8 cellular contexts compared by ENCODE assay signal in genomic region chrX:97685753-97686152, GRCh38.
DNase-seq lines count a peak whose midpoint lies in the region; ATAC-seq, FAIRE-seq and TF ChIP-seq lines count a peak whose summit lies in the region.

No MANE protein-coding gene starts in this region.

- no peaks in the 10 kb centered on the region for H3K79me2 ChIP-seq in osteoblast (ENCODE audit: insufficient read depth, low read length)

- intact Hi-C loops in cardiac septum (cut with DNase I) = no loop called here

- H3K27ac ChIP-seq in right atrium auricular region = no peak overlapping the region
- H3K27ac ChIP-seq in osteoblast (ENCODE audit: low read depth, low read length) = no peak overlapping the region

- H3K4me2 ChIP-seq in osteoblast (ENCODE audit: insufficient read depth, low read length) = no peak overlapping the region

- FAIRE-seq in colon (lab: Jason Lieb, UNC) = peak; percentile 82

- no peaks in the 10 kb centered on the region for H3K27me3 ChIP-seq in right atrium auricular region
- no peaks in the 10 kb centered on the region for H3K27me3 ChIP-seq in osteoblast (ENCODE audit: insufficient read depth, low read length)

- no peak overlapping the region for H3K4me3 ChIP-seq in right atrium auricular region
- H3K4me3 ChIP-seq in osteoblast (ENCODE audit: insufficient read depth, low read length) = no peak overlapping the region

- H3K9me3 ChIP-seq in right atrium auricular region (no peaks in the 10 kb centered on the region), osteoblast (ENCODE audit: low read depth, low read length) (no peaks in the 10 kb centered on the region)

- H2AFZ ChIP-seq in osteoblast (ENCODE audit: low read length) = no peak overlapping the region

- peak; percentile 56 for ATAC-seq in HG02759 (IDR thresholded peaks at IDR 0.05; ENCODE audit: unreplicated experiment)

- H4K20me1 ChIP-seq in osteoblast (ENCODE audit: insufficient read depth, low read length) = no peaks in the 10 kb centered on the region

- H3K36me3 ChIP-seq in right atrium auricular region (no peaks in the 10 kb centered on the region), osteoblast (ENCODE audit: insufficient read depth, low read length) (no peaks in the 10 kb centered on the region)

- peak; percentile 16 to 60 for TF ChIP-seq CTCF in right atrium auricular region (IDR thresholded peaks at IDR 0.05)
- peak; percentile 71 for TF ChIP-seq CTCF in osteoblast (IDR thresholded peaks at IDR 0.05; ENCODE audit: extremely low read depth, low read depth, low read length)

- DNase-seq in right atrium auricular region (ENCODE audit: low spot score) = no peak
- DNase-seq in cardiac septum (ENCODE audit: low spot score) = no peak
- DNase-seq in NCI-H460 (ENCODE audit: extremely low read depth, low read depth) = peak; percentile 31
- DNase-seq in osteoblast (ENCODE audit: insufficient read length, low spot score, missing footprints) = peak; percentile 10
- no peak for DNase-seq in kidney glomerular epithelial cell (lab: John Stamatoyannopoulos, UW)
- DNase-seq in SKM-1 (lab: John Stamatoyannopoulos, UW; ENCODE audit: unreplicated experiment) = no peak

- H3K4me1 ChIP-seq in right atrium auricular region (no peaks in the 10 kb centered on the region), osteoblast (ENCODE audit: insufficient read depth, low read length) (no peaks in the 10 kb centered on the region)

Comparison
In these comparisons a context has a peak if more than half of its experiments do, and no peak if none do; other contexts are left out.
1. DNase-seq: peak in NCI-H460 (single experiment) and osteoblast (single experiment); none in right atrium auricular region (single experiment), cardiac septum (single experiment), kidney glomerular epithelial cell (single experiment) and SKM-1 (single experiment).